Comparison of ENCODE assay signal across 12 cellular contexts in genomic region chr16:66988197-66988788, GRCh38. TPM values are rescaled to one million over a fixed set of nuclear protein-coding genes. Genes with fewer than 3 reads are reported as not detected.
DNase-seq lines count a peak whose midpoint lies in the region; ATAC-seq and TF ChIP-seq lines count a peak whose summit lies in the region.
"Had no signal": no experiment of that assay in that cellular context is flagged by ENCODE, and none has a peak within 500 bp of the region (broad histone marks: within the 10 kb centered on the region; RNA-seq: fewer than 3 reads in every experiment).

CES4A (plus strand) TSS chr16:66988589; CDS start chr16:66988773, 184 bp downstream.

- TF ChIP-seq CTCF in transverse colon (IDR thresholded peaks at IDR 0.05) = no peak
- no peak for TF ChIP-seq CTCF in A673 (conservative IDR thresholded peaks at IDR 0.05; ENCODE audit: low read depth, low read length)

- POLR2A ChIA-PET in A673 (lab: Charles Lee; ENCODE audit: low non-redundant PET) = no interaction called here

- no peaks in the 10 kb centered on the region for H3K36me3 ChIP-seq in transverse colon
- H3K36me3 ChIP-seq in A673 (ENCODE audit: insufficient read depth, low read length, poor library complexity, severe bottlenecking) = no peaks in the 10 kb centered on the region

- H3K27me3 ChIP-seq in transverse colon = no peaks in the 10 kb centered on the region
- no peaks in the 10 kb centered on the region for H3K27me3 ChIP-seq in A673 (replicated peaks; ENCODE audit: insufficient read depth, low read depth, low read length, poor library complexity)

- peak within 1 kb of the TSS; percentile 89 for H3K27ac Mint-ChIP-seq in activated naive CD4-positive, alpha-beta T cell treated with anti-CD3 and anti-CD28 coated beads, Interleukin-2, amount 50 U/mL, for 24 hours

- 59 to 73% (median 69%) methylated on average over 11 of the region's 11 CpGs for WGBS in adipose tissue, 3 donors
- 75% methylated on average over 11 of the region's 11 CpGs; no CpG with 5 or more reads in 1 of the 2 donors for WGBS in transverse colon (ENCODE audit: low coverage in 1 of 2), 2 donors

- no peak for TF ChIP-seq POLR2A in transverse colon (IDR thresholded peaks at IDR 0.05)

- in situ Hi-C loops in transverse colon (cut with MboI; ENCODE audit: low pct_ligation_motif_present in 1 of 4, low pct_unique_long_range_greater_than_20kb in 1 of 4, low sequenced_read_pairs in 3 of 4) = loop anchor here in 2 of 4 donors (10.0 to 25.0 kb wide), 2 partner anchors 107 to 174 kb away; partner anchors contain the start of genes B3GNT9 (in 1 of the 2), FBXL8 (in 1 of the 2), HSF4 (in 1 of the 2) and NOL3 (in 1 of the 2)

- no peaks in the 10 kb centered on the region for H3K36me3 Mint-ChIP-seq in activated naive CD4-positive, alpha-beta T cell treated with anti-CD3 and anti-CD28 coated beads, Interleukin-2, amount 50 U/mL, for 24 hours

- H3K9me3 ChIP-seq in transverse colon = no peaks in the 10 kb centered on the region
- no peaks in the 10 kb centered on the region for H3K9me3 ChIP-seq in A673 (ENCODE audit: low read depth, low read length, poor library complexity, severe bottlenecking)

- intact Hi-C loops in transverse colon (cut with DNase I; ENCODE audit: low total_unique reads) (no loop called here), A673 (cut with micrococcal nuclease; ENCODE audit: unreplicated experiment) (no loop called here)

- BruUV-seq in A673 (replicated peaks; lab: Mats Ljungman, UMichigan) = no TSS peak

- CTCF ChIA-PET in A673 (lab: Charles Lee) = no interaction called here

- H3K4me3 ChIP-seq in transverse colon (no peak within 1 kb of the TSS), A673 (ENCODE audit: low read depth, low read length, poor library complexity, severe bottlenecking) (no peak within 1 kb of the TSS)

- ATAC-seq in GM21619 (IDR thresholded peaks at IDR 0.05; ENCODE audit: unreplicated experiment) = no peak
- ATAC-seq: left colon had no signal

- no peak within 1 kb of the TSS for H3K4me3 Mint-ChIP-seq in activated naive CD4-positive, alpha-beta T cell treated with anti-CD3 and anti-CD28 coated beads, Interleukin-2, amount 50 U/mL, for 24 hours

- H3K4me1 ChIP-seq in transverse colon (no peaks in the 10 kb centered on the region), A673 (ENCODE audit: insufficient read depth, low read length, poor library complexity, severe bottlenecking) (no peaks in the 10 kb centered on the region)

- no peaks in the 10 kb centered on the region for H3K27me3 Mint-ChIP-seq in activated naive CD4-positive, alpha-beta T cell treated with anti-CD3 and anti-CD28 coated beads, Interleukin-2, amount 50 U/mL, for 24 hours

- no peak for DNase-seq in activated naive CD4-positive, alpha-beta T cell treated with Interleukin-2 at 50 U/mL for 16 hours
- peak; percentile 95 for DNase-seq in kidney tubule cell (ENCODE audit: low spot score)
- DNase-seq in transverse colon = no peak
- DNase-seq in A673 (ENCODE audit: low spot score) = no peak
- DNase-seq in SHP77 treated with DMSO at 0.1 percent for 48 hours (lab: John Stamatoyannopoulos, UW) = no peak
- DNase-seq: Calu3, left colon, NCI-H1105 treated with DMSO at 0.1 percent for 48 hours, T-helper 9 cell had no signal

- peaks cover 22% of the 10 kb centered on the region for H3K4me1 Mint-ChIP-seq in activated naive CD4-positive, alpha-beta T cell treated with anti-CD3 and anti-CD28 coated beads, Interleukin-2, amount 50 U/mL, for 24 hours

- no peaks in the 10 kb centered on the region for H3K9me3 Mint-ChIP-seq in activated naive CD4-positive, alpha-beta T cell treated with anti-CD3 and anti-CD28 coated beads, Interleukin-2, amount 50 U/mL, for 24 hours

- TF ChIP-seq EP300 in transverse colon (IDR thresholded peaks at IDR 0.05; ENCODE audit: low read depth) = no peak

- no peak within 1 kb of the TSS for H3K27ac ChIP-seq in adipose tissue (ENCODE audit: low read depth, low read length)
- H3K27ac ChIP-seq in transverse colon = no peak within 1 kb of the TSS
- no peak within 1 kb of the TSS for H3K27ac ChIP-seq in A673 (ENCODE audit: low read depth, low read length, poor library complexity, severe bottlenecking)

RNA-seq across cellular contexts. Expression of gene CES4A, which starts in this region (rescaled TPM):
- 10 to 100 TPM in 2 of 3 donors, 1 to 10 TPM in 1; 9.8 to 14.5 (median 11.2) TPM for polyA plus RNA-seq in adipose tissue
- total RNA-seq in transverse colon (10 to 100 TPM in 3 of 4 donors, 1 to 10 TPM in 1; 9.7 to 24.7 (median 15.7) TPM), A673 (2021) (0.15 TPM in 1 of 2 replicates, not detected in the other)
- total RNA-seq: Calu3 had no signal
